In the genomic region with DNA sequence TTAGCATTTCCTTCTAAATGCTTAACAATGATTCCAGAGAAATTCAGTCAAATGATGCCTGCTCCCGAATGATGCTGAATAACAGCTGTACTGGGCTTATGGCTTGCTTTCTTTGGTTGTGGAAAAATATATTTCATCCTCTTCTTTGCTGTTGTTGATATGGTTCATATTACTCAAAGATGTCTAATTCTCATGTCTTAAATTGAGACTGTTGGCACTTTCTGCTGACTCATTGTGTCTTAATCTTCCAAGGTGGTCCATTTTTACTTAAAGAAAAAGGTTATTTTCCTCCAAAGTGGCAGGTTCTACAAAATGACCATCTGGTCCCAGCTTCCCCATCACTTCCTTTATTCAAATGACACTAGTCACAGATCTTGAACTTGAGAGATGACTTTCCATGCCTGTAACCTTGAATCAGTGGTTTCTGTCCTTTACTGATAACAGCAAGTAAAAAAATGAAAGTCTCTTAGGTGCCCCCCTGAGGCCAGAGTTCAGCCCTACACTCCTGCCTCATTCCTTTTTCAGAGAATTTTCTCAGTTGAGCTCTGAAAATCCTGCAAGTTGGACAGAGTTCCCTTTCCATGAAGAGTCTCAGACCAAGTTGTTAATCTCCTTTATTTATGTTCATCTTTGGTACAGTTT, we compare ENCODE assay signal across 9 cellular contexts. TPM values are rescaled to one million over a fixed set of nuclear protein-coding genes. Genes with fewer than 3 reads are reported as not detected.
DNase-seq lines count a peak whose midpoint lies in the region; ATAC-seq and TF ChIP-seq lines count a peak whose summit lies in the region.
"Had no signal": no experiment of that assay in that cellular context is flagged by ENCODE, and none has a peak within 500 bp of the region (broad histone marks: within the 10 kb centered on the region; RNA-seq: fewer than 3 reads in every experiment).

No MANE protein-coding gene starts in this region.

- intact Hi-C loops in left colon (cut with DNase I, micrococcal nuclease) (no loop called here), lower lobe of right lung (cut with DNase I) (no loop called here)

- DNase-seq in H7 (peak; percentile 52), NOMO-1 treated with DMSO at 0.1 percent for 48 hours (lab: John Stamatoyannopoulos, UW; ENCODE audit: unreplicated experiment) (peak; percentile 35), epithelial cell of esophagus (ENCODE audit: low read depth) (no peak), left colon (no peak), lower lobe of right lung (no peak)

- H3K36me3 ChIP-seq in H7 (replicated peaks; ENCODE audit: control insufficient read depth, insufficient read depth, low read length) (no peaks in the 10 kb centered on the region), lower lobe of right lung (no peaks in the 10 kb centered on the region)

- H3K4me3 ChIP-seq in H7 (ENCODE audit: insufficient read depth, low read depth, low read length) (no peak overlapping the region), epithelial cell of esophagus (ENCODE audit: low read length) (no peak overlapping the region), lower lobe of right lung (no peak overlapping the region)

- no peak for TF ChIP-seq POLR2A in GM18505 (IDR thresholded peaks at IDR 0.05; ENCODE audit: borderline replicate concordance, extremely low read depth, insufficient read depth, insufficient read length)

- no peaks in the 10 kb centered on the region for H3K9me3 ChIP-seq in lower lobe of right lung

- H3K27ac ChIP-seq in C4-2B (no peak overlapping the region), lower lobe of right lung (no peak overlapping the region)

- H3K27me3 ChIP-seq in H7 (ENCODE audit: control insufficient read depth, insufficient read depth, low read length), result no peaks in the 10 kb centered on the region
- H3K27me3 ChIP-seq in lower lobe of right lung (ENCODE audit: low read depth), result peaks cover 8% of the 10 kb centered on the region

- ATAC-seq in GM19328 (IDR thresholded peaks at IDR 0.05; ENCODE audit: unreplicated experiment) (no peak), left colon (no peak), GM18505 (IDR thresholded peaks at IDR 0.05; ENCODE audit: unreplicated experiment) (no peak), lower lobe of right lung (no peak)

- H3K4me1 ChIP-seq in lower lobe of right lung, result no peaks in the 10 kb centered on the region

- TF ChIP-seq CTCF in C4-2B (conservative IDR thresholded peaks at IDR 0.05) (peak; percentile 31), epithelial cell of esophagus (IDR thresholded peaks at IDR 0.05; ENCODE audit: insufficient read depth, low read depth, low read length, missing control alignments) (peak; percentile 5), lower lobe of right lung (IDR thresholded peaks at IDR 0.05) (no peak)

RNA-seq across cellular contexts. Expression of gene SNAP25, which starts 6.9 kb away (rescaled TPM):
- total RNA-seq in H7 (2014; rRNA removed; shearing (Covaris generic)), result 0.62 and 0.70 TPM in 2 replicates
- total RNA-seq in left colon, result 1 to 10 TPM in 1 of 2 donors, under 1 TPM in 1; 0.76 to 1.7 TPM
- total RNA-seq in lower lobe of right lung, result 0.65 TPM
- total RNA-seq: dermis microvascular lymphatic vessel endothelial cell had no signal

Comparison
In these comparisons a context has a peak if more than half of its experiments do, and no peak if none do; other contexts are left out.
1. DNase-seq: peak in H7 (single experiment) and NOMO-1 treated with DMSO at 0.1 percent for 48 hours (single experiment); none in epithelial cell of esophagus (single experiment), left colon (0 of 2) and lower lobe of right lung (single experiment).